Comparison of ENCODE assay signal across 10 cellular contexts in genomic region chr14:68822132-68822651, GRCh38. TPM values are rescaled to one million over a fixed set of nuclear protein-coding genes. Genes with fewer than 3 reads are reported as not detected.
A peak's percentile ranks its signal among the peaks of the same experiment; 100 is the strongest.
DNase-seq lines count a peak whose midpoint lies in the region; ATAC-seq and TF ChIP-seq lines count a peak whose summit lies in the region.
"Had no signal": no experiment of that assay in that cellular context is flagged by ENCODE, and none has a peak within 500 bp of the region (broad histone marks: within the 10 kb centered on the region; RNA-seq: fewer than 3 reads in every experiment).

No MANE protein-coding gene starts in this region.

- TF ChIP-seq CTCF in RWPE2 (IDR thresholded peaks at IDR 0.05; ENCODE audit: poor library complexity, severe bottlenecking), result no peak

- H3K4me3 ChIP-seq in RWPE2 (ENCODE audit: severe bottlenecking), result no peak overlapping the region

- H3K4me1 ChIP-seq in RWPE2 (ENCODE audit: insufficient read depth, poor library complexity, severe bottlenecking), result no peaks in the 10 kb centered on the region

- peak; percentile 32 for ATAC-seq in activated naive CD8-positive, alpha-beta T cell treated with anti-CD3 and anti-CD28 coated beads, Interleukin-2, amount 10 ng/mL, durations not matched to agents 7 days and 5 days (ENCODE audit: low read depth)
- peak; percentile 71 for ATAC-seq in HG02840 (IDR thresholded peaks at IDR 0.05; ENCODE audit: low FRiP score, unreplicated experiment)
- ATAC-seq in RWPE2 (ENCODE audit: low read depth), result no peak
- ATAC-seq in left lobe of liver, result no peak

- H3K9me3 ChIP-seq in RWPE2 (ENCODE audit: severe bottlenecking), result no peaks in the 10 kb centered on the region

- POLR2A ChIA-PET in activated naive CD8-positive, alpha-beta T cell treated with anti-CD3 and anti-CD28 coated beads, Interleukin-2, amount 10 ng/mL, durations not matched to agents 7 days and 5 days (lab: Charles Lee), result interaction anchor here (4.2 kb wide), 1 partner anchor 31 kb away, joined by 46 read pairs; the partner anchor contains the start of gene ZFP36L1

- no peak overlapping the region for H3K27ac ChIP-seq in RWPE2 (ENCODE audit: poor library complexity, severe bottlenecking)

- peaks cover 26% of the 10 kb centered on the region for H3K4me1 Mint-ChIP-seq in activated naive CD8-positive, alpha-beta T cell treated with anti-CD3 and anti-CD28 coated beads, Interleukin-2, amount 10 ng/mL, durations not matched to agents 7 days and 5 days
- peaks cover 42% of the 10 kb centered on the region for H3K4me1 Mint-ChIP-seq in activated naive CD8-positive, alpha-beta T cell treated with anti-CD3 and anti-CD28 coated beads for 36 hours

- no peaks in the 10 kb centered on the region for H3K27me3 ChIP-seq in RWPE2 (ENCODE audit: insufficient read depth, poor library complexity, severe bottlenecking)

- no peaks in the 10 kb centered on the region for H3K36me3 ChIP-seq in RWPE2 (ENCODE audit: low read depth)

- H3K27ac Mint-ChIP-seq in activated naive CD8-positive, alpha-beta T cell treated with anti-CD3 and anti-CD28 coated beads, Interleukin-2, amount 10 ng/mL, durations not matched to agents 7 days and 5 days, result peak overlapping the region; percentile 44
- H3K27ac Mint-ChIP-seq in activated naive CD8-positive, alpha-beta T cell treated with anti-CD3 and anti-CD28 coated beads for 36 hours, result no peak overlapping the region

- no peak for DNase-seq in activated naive CD8-positive, alpha-beta T cell treated with anti-CD3 and anti-CD28 coated beads, Interleukin-2, amount 10 ng/mL, durations not matched to agents 7 days and 5 days
- no peak for DNase-seq in activated naive CD8-positive, alpha-beta T cell treated with anti-CD3 and anti-CD28 coated beads for 36 hours
- DNase-seq in RWPE2 (ENCODE audit: low spot score) (peak; percentile 52), COR-L47 (lab: John Stamatoyannopoulos, UW) (no peak), left lobe of liver (ENCODE audit: low spot score) (no peak), anterior cingulate cortex (lab: John Stamatoyannopoulos, UW) (no peak), 8988T (no peak)
- DNase-seq: KBM-7, T-helper 9 cell had no signal

- H3K9me3 Mint-ChIP-seq in activated naive CD8-positive, alpha-beta T cell treated with anti-CD3 and anti-CD28 coated beads, Interleukin-2, amount 10 ng/mL, durations not matched to agents 7 days and 5 days, result no peaks in the 10 kb centered on the region
- no peaks in the 10 kb centered on the region for H3K9me3 Mint-ChIP-seq in activated naive CD8-positive, alpha-beta T cell treated with anti-CD3 and anti-CD28 coated beads for 36 hours

- no peak overlapping the region for H3K4me3 Mint-ChIP-seq in activated naive CD8-positive, alpha-beta T cell treated with anti-CD3 and anti-CD28 coated beads, Interleukin-2, amount 10 ng/mL, durations not matched to agents 7 days and 5 days
- no peak overlapping the region for H3K4me3 Mint-ChIP-seq in activated naive CD8-positive, alpha-beta T cell treated with anti-CD3 and anti-CD28 coated beads for 36 hours

- H3K36me3 Mint-ChIP-seq in activated naive CD8-positive, alpha-beta T cell treated with anti-CD3 and anti-CD28 coated beads, Interleukin-2, amount 10 ng/mL, durations not matched to agents 7 days and 5 days, result no peaks in the 10 kb centered on the region
- H3K36me3 Mint-ChIP-seq in activated naive CD8-positive, alpha-beta T cell treated with anti-CD3 and anti-CD28 coated beads for 36 hours, result no peaks in the 10 kb centered on the region

- no peaks in the 10 kb centered on the region for H3K27me3 Mint-ChIP-seq in activated naive CD8-positive, alpha-beta T cell treated with anti-CD3 and anti-CD28 coated beads, Interleukin-2, amount 10 ng/mL, durations not matched to agents 7 days and 5 days
- H3K27me3 Mint-ChIP-seq in activated naive CD8-positive, alpha-beta T cell treated with anti-CD3 and anti-CD28 coated beads for 36 hours, result no peaks in the 10 kb centered on the region

RNA-seq across cellular contexts. Expression of gene ZFP36L1, which starts 29.3 kb away (rescaled TPM):
- total RNA-seq in activated naive CD8-positive, alpha-beta T cell treated with anti-CD3 and anti-CD28 coated beads, Interleukin-2, amount 10 ng/mL, durations not matched to agents 7 days and 5 days, result 100 to 1,000 TPM; 114 to 130 TPM
- 10 to 100 TPM; 84.4 to 86.2 TPM for total RNA-seq in activated naive CD8-positive, alpha-beta T cell treated with anti-CD3 and anti-CD28 coated beads for 36 hours
- total RNA-seq in left lobe of liver, result 236 TPM

Comparison
In these comparisons a context has a peak if more than half of its experiments do, and no peak if none do; other contexts are left out.
1. ATAC-seq: peak in activated naive CD8-positive, alpha-beta T cell treated with anti-CD3 and anti-CD28 coated beads, Interleukin-2, amount 10 ng/mL, durations not matched to agents 7 days and 5 days (single experiment) and HG02840 (single experiment); none in RWPE2 (single experiment) and left lobe of liver (single experiment).